Comparison of ENCODE assay signal across 8 cellular contexts in the genomic region with DNA sequence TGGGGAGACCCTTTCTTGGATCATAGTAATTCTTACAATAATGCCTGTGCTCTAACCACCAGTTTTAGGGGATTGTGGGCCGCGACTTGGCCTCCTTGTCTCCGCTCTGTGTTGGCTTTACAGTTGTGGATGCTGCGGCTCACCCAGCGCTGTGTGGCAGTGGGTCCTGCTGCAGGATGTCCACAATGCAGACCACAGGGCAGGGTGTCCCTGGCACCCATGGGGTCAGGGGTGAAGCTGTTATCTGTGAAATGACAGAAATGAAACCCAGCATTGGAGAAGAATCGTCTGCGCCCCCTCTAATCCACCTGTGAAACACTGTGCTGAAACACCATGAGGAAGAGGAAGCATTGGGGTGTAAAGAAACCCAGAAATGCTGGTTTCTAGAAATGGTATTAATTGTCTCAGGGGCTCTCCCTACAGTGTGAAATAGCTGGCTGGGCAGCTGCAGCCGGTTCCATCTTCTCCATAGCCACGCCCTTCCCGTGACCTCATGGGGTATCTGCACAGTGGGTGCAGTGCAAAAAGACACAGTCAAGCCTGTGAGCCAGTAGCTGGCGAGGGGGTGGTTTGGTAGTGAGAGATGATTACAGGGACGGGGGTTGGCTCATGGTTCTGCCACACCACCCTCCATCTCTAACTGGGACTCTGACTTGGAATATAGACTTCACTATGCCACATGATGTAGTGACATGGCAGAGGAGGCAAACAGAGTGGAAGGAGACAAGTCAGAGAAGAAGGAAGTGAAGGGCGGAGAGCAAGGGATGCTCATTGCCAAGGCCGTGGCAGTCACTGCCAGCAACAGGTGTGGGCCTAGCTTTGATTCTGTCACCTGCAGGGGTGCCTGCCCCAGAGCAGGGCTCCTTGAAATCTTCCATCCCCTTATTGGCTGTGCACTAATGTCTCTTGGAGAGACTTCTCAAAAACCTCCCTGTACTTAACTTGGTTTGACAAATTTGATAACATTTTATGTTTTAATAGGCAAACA. TPM values are rescaled to one million over a fixed set of nuclear protein-coding genes. Genes with fewer than 3 reads are reported as not detected.
DNase-seq lines count a peak whose midpoint lies in the region; ATAC-seq and TF ChIP-seq lines count a peak whose summit lies in the region.

No MANE protein-coding gene starts in this region.

- DNase-seq in NAMALWA (ENCODE audit: low spot score) (peak; percentile 68), endothelial cell (ENCODE audit: low spot score) (no peak), HAP-1 (ENCODE audit: low spot score in 2 of 2) (no peak), GM23248 (no peak)
- DNase-seq in activated naive CD4-positive, alpha-beta T cell treated with anti-CD3 and anti-CD28 coated beads for 36 hours, result peak; percentile 91
- peak; percentile 79 for DNase-seq in stimulated activated CD4-positive, alpha-beta T cell treated with anti-CD3 and anti-CD28 coated beads, Interleukin-4, amount 100 ng/mL, for 24 hours

- H3K27ac Mint-ChIP-seq in activated naive CD4-positive, alpha-beta T cell treated with anti-CD3 and anti-CD28 coated beads for 36 hours, result peak overlapping the region; percentile 94
- H3K27ac Mint-ChIP-seq in endothelial cell (ENCODE audit: unreplicated experiment), result no peak overlapping the region

- peak overlapping the region; percentile 40 for H3K4me3 Mint-ChIP-seq in activated naive CD4-positive, alpha-beta T cell treated with anti-CD3 and anti-CD28 coated beads for 36 hours
- no peak overlapping the region for H3K4me3 Mint-ChIP-seq in endothelial cell (ENCODE audit: unreplicated experiment)

- H3K27me3 Mint-ChIP-seq in activated naive CD4-positive, alpha-beta T cell treated with anti-CD3 and anti-CD28 coated beads for 36 hours (ENCODE audit: low read depth), result no peaks in the 10 kb centered on the region
- peaks cover 7% of the 10 kb centered on the region for H3K27me3 Mint-ChIP-seq in endothelial cell (ENCODE audit: unreplicated experiment)

- intact Hi-C loops in activated naive CD4-positive, alpha-beta T cell treated with anti-CD3 and anti-CD28 coated beads for 36 hours (cut with micrococcal nuclease), result loop anchor here (1.0 to 5.0 kb wide), 4 partner anchors 14 to 464 kb away; a partner anchor contains a TSS

- in situ Hi-C loops in HAP-1 (cut with MboI; ENCODE audit: low sequenced_read_pairs) (no loop called here), GM23248 (cut with MboI) (no loop called here)

- H2AFZ ChIP-seq in GM23248, result no peak overlapping the region

- H3K9me3 ChIP-seq in HAP-1 (no peaks in the 10 kb centered on the region), GM23248 (ENCODE audit: low read depth) (no peaks in the 10 kb centered on the region)

- peaks cover 4% of the 10 kb centered on the region for H3K4me1 ChIP-seq in HAP-1
- peaks cover 21% of the 10 kb centered on the region for H3K4me1 ChIP-seq in GM23248 (ENCODE audit: insufficient read depth)

- H3K9me3 Mint-ChIP-seq in activated naive CD4-positive, alpha-beta T cell treated with anti-CD3 and anti-CD28 coated beads for 36 hours, result no peaks in the 10 kb centered on the region
- no peaks in the 10 kb centered on the region for H3K9me3 Mint-ChIP-seq in endothelial cell (ENCODE audit: unreplicated experiment)

- peak; percentile 51 for TF ChIP-seq POLR2A in GM15510 (IDR thresholded peaks at IDR 0.05; ENCODE audit: borderline replicate concordance, extremely low read depth, insufficient read length)

- no peaks in the 10 kb centered on the region for H4K20me1 ChIP-seq in GM23248 (ENCODE audit: insufficient read depth)

- H3K27me3 ChIP-seq in HAP-1 (ENCODE audit: low read depth) (no peaks in the 10 kb centered on the region), GM23248 (replicated peaks; ENCODE audit: insufficient read depth) (no peaks in the 10 kb centered on the region)

- no peak overlapping the region for H3K4me2 ChIP-seq in GM23248 (ENCODE audit: unreplicated experiment)

- no peak overlapping the region for H3K27ac ChIP-seq in GM23248

- TF ChIP-seq CTCF in endothelial cell (IDR thresholded peaks at IDR 0.05; ENCODE audit: unreplicated experiment), result no peak

- peak; percentile 55 for ATAC-seq in GM21723 (IDR thresholded peaks at IDR 0.05; ENCODE audit: unreplicated experiment)

- no peaks in the 10 kb centered on the region for H3K9me2 ChIP-seq in GM23248 (ENCODE audit: insufficient read depth)

- H3K4me3 ChIP-seq in HAP-1 (no peak overlapping the region), GM23248 (no peak overlapping the region)

- H3K4me1 Mint-ChIP-seq in activated naive CD4-positive, alpha-beta T cell treated with anti-CD3 and anti-CD28 coated beads for 36 hours (ENCODE audit: low read depth), result peaks cover 91% of the 10 kb centered on the region
- peaks cover 26% of the 10 kb centered on the region for H3K4me1 Mint-ChIP-seq in endothelial cell (ENCODE audit: unreplicated experiment)

- no peaks in the 10 kb centered on the region for H3F3A ChIP-seq in GM23248 (ENCODE audit: insufficient read depth)

- H3K36me3 ChIP-seq in HAP-1 (replicated peaks) (peaks cover 7% of the 10 kb centered on the region), GM23248 (ENCODE audit: low read depth) (no peaks in the 10 kb centered on the region)

- CTCF ChIA-PET in activated naive CD4-positive, alpha-beta T cell treated with anti-CD3 and anti-CD28 coated beads for 36 hours (lab: Charles Lee), result no interaction called here

- H3K9ac ChIP-seq in GM23248, result no peak overlapping the region

- H3K36me3 Mint-ChIP-seq in activated naive CD4-positive, alpha-beta T cell treated with anti-CD3 and anti-CD28 coated beads for 36 hours (ENCODE audit: low read depth), result peaks cover 5% of the 10 kb centered on the region
- peaks cover 3% of the 10 kb centered on the region for H3K36me3 Mint-ChIP-seq in endothelial cell (ENCODE audit: low read depth, unreplicated experiment)

- H3K79me2 ChIP-seq in GM23248 (ENCODE audit: insufficient read depth), result peaks cover 73% of the 10 kb centered on the region

- WGBS in GM23248 (ENCODE audit: low coverage in 1 of 2, low lambda C conversion rate in 2 of 2, missing lambda C conversion rate in 2 of 2), 2 experiments, result 81 to 82% methylated on average over 14 of the region's 14 CpGs

RNA-seq across cellular contexts. Expression of a gene that starts 16.2 kb away (rescaled TPM):
- 10 to 100 TPM; 33.1 to 34.8 TPM for total RNA-seq in activated naive CD4-positive, alpha-beta T cell treated with anti-CD3 and anti-CD28 coated beads for 36 hours
- total RNA-seq in endothelial cell (ENCODE audit: unreplicated experiment), result 26.8 TPM
- total RNA-seq in GM23248 (2014; rRNA removed; shearing (Covaris generic)), result 16.0 and 22.8 TPM in 2 replicates
- 8.0 and 9.5 TPM in 2 replicates for polyA plus RNA-seq in GM23248 (2016; fragmentation: Nextera tagmentation; extraction: Ambion mirVana)

Comparison
In these comparisons a context has a peak if more than half of its experiments do, and no peak if none do; other contexts are left out.
1. DNase-seq: peak in NAMALWA (single experiment), activated naive CD4-positive, alpha-beta T cell treated with anti-CD3 and anti-CD28 coated beads for 36 hours (single experiment) and stimulated activated CD4-positive, alpha-beta T cell treated with anti-CD3 and anti-CD28 coated beads, Interleukin-4, amount 100 ng/mL, for 24 hours (single experiment); none in endothelial cell (single experiment), HAP-1 (0 of 2) and GM23248 (single experiment).